In the genomic region with DNA sequence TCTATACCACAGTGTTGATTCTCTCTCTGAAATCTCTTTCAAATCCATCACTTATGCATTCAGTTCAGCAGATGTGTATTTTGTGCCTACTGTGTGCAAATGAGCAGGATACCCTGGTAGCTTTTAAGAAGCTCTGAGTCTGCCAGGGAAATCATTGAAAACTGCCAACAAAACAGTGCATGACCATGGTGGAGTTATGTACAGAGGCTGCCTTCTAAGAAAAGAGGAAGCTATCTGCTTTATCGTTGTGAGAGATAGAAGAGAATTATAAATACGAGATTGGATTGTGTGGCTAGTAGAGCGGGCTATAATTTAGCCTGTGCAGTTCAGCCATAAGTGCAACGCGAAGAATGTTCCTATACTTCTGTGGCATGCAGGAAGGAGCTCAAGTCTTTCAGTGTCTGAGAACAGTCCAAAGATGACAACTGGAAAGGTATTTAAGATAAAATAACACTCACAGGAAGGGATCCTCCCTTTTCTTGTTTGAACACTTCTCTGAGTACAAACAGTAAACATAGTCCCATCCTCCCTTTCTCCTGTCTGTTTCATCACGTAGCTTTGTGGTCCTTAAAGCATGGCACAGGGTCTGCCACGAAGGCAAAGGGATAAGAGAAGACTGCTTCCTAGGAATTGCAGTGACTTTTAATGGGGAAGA, we compare ENCODE assay signal across 14 cellular contexts. TPM values are rescaled to one million over a fixed set of nuclear protein-coding genes. Genes with fewer than 3 reads are reported as not detected.
DNase-seq lines count a peak whose midpoint lies in the region; ATAC-seq and TF ChIP-seq lines count a peak whose summit lies in the region.
"Had no signal": no experiment of that assay in that cellular context is flagged by ENCODE, and none has a peak within 500 bp of the region (broad histone marks: within the 10 kb centered on the region; RNA-seq: fewer than 3 reads in every experiment).

No MANE protein-coding gene starts in this region.

- peaks cover 6% of the 10 kb centered on the region for H3K27me3 Mint-ChIP-seq in GM23338 (ENCODE audit: insufficient read depth, low read depth, poor library complexity)
- H3K27me3 Mint-ChIP-seq in activated CD8-positive, alpha-beta T cell treated with anti-CD3 and anti-CD28 coated beads for 36 hours: no peaks in the 10 kb centered on the region

- POLR2A ChIA-PET in A673 (lab: Charles Lee; ENCODE audit: low non-redundant PET): no interaction called here
- POLR2A ChIA-PET in activated CD8-positive, alpha-beta T cell treated with anti-CD3 and anti-CD28 coated beads for 36 hours (lab: Charles Lee): interaction anchor here (0.9 to 2.5 kb wide), 8 partner anchors 7 to 516 kb away, joined by 3 to 9 read pairs (median 4); no protein-coding TSS in a partner anchor

- peaks cover 10% of the 10 kb centered on the region; the same call in 1 of the 2 replicates for H4K20me1 ChIP-seq in GM23338 (replicated peaks; ENCODE audit: insufficient read depth)

- H3K4me3 ChIP-seq in A673 (ENCODE audit: low read depth, low read length, poor library complexity, severe bottlenecking) (no peak overlapping the region), GM23338 (no peak overlapping the region)
- H3K4me3 ChIP-seq: esophagus muscularis mucosa, HAP-1, testis had no signal

- H3K27me3 ChIP-seq in A673 (replicated peaks; ENCODE audit: insufficient read depth, low read depth, low read length, poor library complexity): no peaks in the 10 kb centered on the region
- no peaks in the 10 kb centered on the region for H3K27me3 ChIP-seq in GM23338 (ENCODE audit: insufficient read depth)
- H3K27me3 ChIP-seq: esophagus muscularis mucosa, testis had no signal

- TF ChIP-seq CTCF in A673 (conservative IDR thresholded peaks at IDR 0.05; ENCODE audit: low read depth, low read length) (no peak), GM23338 (conservative IDR thresholded peaks at IDR 0.05; ENCODE audit: low read depth in 2 of 2) (no peak)
- TF ChIP-seq CTCF in activated CD8-positive, alpha-beta T cell treated with anti-CD3 and anti-CD28 coated beads for 36 hours (IDR thresholded peaks at IDR 0.05): no peak

- no peak for ATAC-seq in GM23338
- ATAC-seq in activated CD8-positive, alpha-beta T cell treated with anti-CD3 and anti-CD28 coated beads for 36 hours: no peak
- ATAC-seq: activated CD4-positive, CD25-positive, alpha-beta regulatory T cell treated with anti-CD3 and anti-CD28 coated beads, Interleukin-2, amount 50 U/mL, for 24 hours had no signal

- H3K9me3 Mint-ChIP-seq in GM23338: no peaks in the 10 kb centered on the region
- no peaks in the 10 kb centered on the region for H3K9me3 Mint-ChIP-seq in activated CD8-positive, alpha-beta T cell treated with anti-CD3 and anti-CD28 coated beads for 36 hours

- no peak overlapping the region for H3K27ac Mint-ChIP-seq in GM23338
- H3K27ac Mint-ChIP-seq in activated CD8-positive, alpha-beta T cell treated with anti-CD3 and anti-CD28 coated beads for 36 hours: peak overlapping the region; percentile 73

- peaks cover 39% of the 10 kb centered on the region for H3K4me1 ChIP-seq in A673 (ENCODE audit: insufficient read depth, low read length, poor library complexity, severe bottlenecking)
- H3K4me1 ChIP-seq in GM23338 (ENCODE audit: insufficient read depth): peaks cover 17% of the 10 kb centered on the region

- H3K79me2 ChIP-seq in GM23338 (replicated peaks; ENCODE audit: insufficient read depth): peaks cover 90% of the 10 kb centered on the region

- DNase-seq in A673 (ENCODE audit: low spot score): no peak
- DNase-seq in GM23338 (ENCODE audit: low spot score): no peak
- DNase-seq in activated CD8-positive, alpha-beta T cell treated with anti-CD3 and anti-CD28 coated beads for 36 hours: no peak
- peak; percentile 31 for DNase-seq in left kidney (ENCODE audit: low read depth, low spot score)
- DNase-seq in stimulated activated CD4-positive, alpha-beta T cell treated with anti-CD3 and anti-CD28 coated beads, Interleukin-4, amount 100 ng/mL, for 1 hour: no peak
- DNase-seq in DMS153 (lab: John Stamatoyannopoulos, UW): no peak
- no peak for DNase-seq in NCI-H128 (lab: John Stamatoyannopoulos, UW; ENCODE audit: unreplicated experiment)
- DNase-seq in stimulated activated naive CD4-positive, alpha-beta T cell treated with Interleukin-2 at 50 U/mL for 16 hours (lab: John Stamatoyannopoulos, UW): no peak
- DNase-seq: IMR-90, occipital lobe, testis had no signal

- H3F3A ChIP-seq in GM23338 (replicated peaks; ENCODE audit: low read depth): no peaks in the 10 kb centered on the region

- no peaks in the 10 kb centered on the region for H3K9me2 ChIP-seq in GM23338 (ENCODE audit: insufficient read depth)

- H3K36me3 ChIP-seq in A673 (ENCODE audit: insufficient read depth, low read length, poor library complexity, severe bottlenecking) (no peaks in the 10 kb centered on the region), GM23338 (ENCODE audit: insufficient read depth) (no peaks in the 10 kb centered on the region)
- H3K36me3 ChIP-seq: esophagus muscularis mucosa, HAP-1 had no signal

- CTCF ChIA-PET in A673 (lab: Charles Lee): interaction anchor here (0.6 kb wide), 1 partner anchor 222 kb away, joined by 5 read pairs; no protein-coding TSS in a partner anchor
- CTCF ChIA-PET in activated CD8-positive, alpha-beta T cell treated with anti-CD3 and anti-CD28 coated beads for 36 hours (lab: Charles Lee): interaction anchor here (1.0 to 10.1 kb wide), 9 partner anchors 23 to 132 kb away, joined by 3 to 169 read pairs (median 4); no protein-coding TSS in a partner anchor

- no TSS peak for BruUV-seq in A673 (replicated peaks; lab: Mats Ljungman, UMichigan)

- no peak overlapping the region for H3K4me2 ChIP-seq in GM23338

- intact Hi-C loops in A673 (cut with micrococcal nuclease; ENCODE audit: unreplicated experiment): loop anchor here (10.0 kb wide), 2 partner anchors 306 to 516 kb away; a partner anchor contains a TSS
- intact Hi-C loops in activated CD8-positive, alpha-beta T cell treated with anti-CD3 and anti-CD28 coated beads for 36 hours (cut with micrococcal nuclease): loop anchor here (5.0 to 10.0 kb wide), 3 partner anchors 38 to 226 kb away; no protein-coding TSS in a partner anchor

- no peak overlapping the region for H2AFZ ChIP-seq in GM23338

- H3K4me3 Mint-ChIP-seq in GM23338: no peak overlapping the region
- peak overlapping the region; percentile 7 for H3K4me3 Mint-ChIP-seq in activated CD8-positive, alpha-beta T cell treated with anti-CD3 and anti-CD28 coated beads for 36 hours

- no peaks in the 10 kb centered on the region for H3K9me3 ChIP-seq in A673 (ENCODE audit: low read depth, low read length, poor library complexity, severe bottlenecking)
- H3K9me3 ChIP-seq: esophagus muscularis mucosa, HAP-1, testis had no signal

- peaks cover 30% of the 10 kb centered on the region for H3K4me1 Mint-ChIP-seq in GM23338
- peaks cover 56% of the 10 kb centered on the region for H3K4me1 Mint-ChIP-seq in activated CD8-positive, alpha-beta T cell treated with anti-CD3 and anti-CD28 coated beads for 36 hours (ENCODE audit: low read depth)

- H3K27ac ChIP-seq in A673 (ENCODE audit: low read depth, low read length, poor library complexity, severe bottlenecking): peak overlapping the region; percentile 18
- H3K27ac ChIP-seq in GM23338 (ENCODE audit: low read depth): peak overlapping the region; percentile 65; the same call in 1 of the 2 replicates

- H3K36me3 Mint-ChIP-seq in GM23338 (ENCODE audit: low read depth): no peaks in the 10 kb centered on the region
- H3K36me3 Mint-ChIP-seq in activated CD8-positive, alpha-beta T cell treated with anti-CD3 and anti-CD28 coated beads for 36 hours (ENCODE audit: low read depth): peaks cover 7% of the 10 kb centered on the region

RNA-seq across cellular contexts. Expression of a gene that starts 4.4 kb away (rescaled TPM):
- total RNA-seq in A673 (2021): 37.2 and 40.5 TPM in 2 replicates
- total RNA-seq in GM23338 (2014; rRNA removed; shearing (Covaris generic)): 35.0 and 36.4 TPM in 2 replicates
- polyA plus RNA-seq in GM23338 (2016; fragmentation: Nextera tagmentation; extraction: Ambion mirVana): 8.0 and 8.9 TPM in 2 replicates
- total RNA-seq in activated CD8-positive, alpha-beta T cell treated with anti-CD3 and anti-CD28 coated beads for 36 hours: 10 to 100 TPM; 21.2 to 23.7 TPM
